ENCODE assay signal across 14 cellular contexts in the genomic region with DNA sequence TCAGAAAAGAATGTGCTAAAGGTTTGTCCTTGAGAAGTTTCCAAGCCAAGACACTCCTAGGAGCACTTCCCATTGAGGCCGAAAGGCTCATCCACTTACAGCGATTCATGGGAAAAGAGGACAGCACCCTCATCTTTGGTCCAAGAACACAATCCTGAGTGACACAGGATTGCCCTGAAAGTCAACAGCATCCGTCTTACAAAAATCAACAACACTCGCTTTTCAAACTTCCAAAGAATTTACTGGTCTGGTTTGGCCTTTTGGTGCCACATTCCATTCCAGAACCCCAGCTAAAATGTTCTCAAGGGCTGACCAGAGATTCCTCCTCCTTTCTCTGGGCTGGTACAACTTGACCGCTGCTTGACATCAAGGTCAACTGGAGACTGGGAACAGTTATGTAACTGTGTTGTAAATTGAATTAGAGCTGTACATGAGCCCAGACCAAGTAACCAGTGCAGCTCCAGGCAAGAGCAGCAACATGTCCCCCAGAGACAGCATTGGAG.
DNase-seq lines count a peak whose midpoint lies in the region; ATAC-seq and TF ChIP-seq lines count a peak whose summit lies in the region.
"Had no signal": no experiment of that assay in that cellular context is flagged by ENCODE, and none has a peak within 500 bp of the region (broad histone marks: within the 10 kb centered on the region; RNA-seq: fewer than 3 reads in every experiment).

No MANE protein-coding gene starts in this region.

- no peak overlapping the region for H3K4me3 Mint-ChIP-seq in activated CD8-positive, alpha-beta memory T cell treated with anti-CD3 and anti-CD28 coated beads, Interleukin-2, amount 10 ng/mL, durations not matched to agents 7 days and 5 days
- H3K4me3 Mint-ChIP-seq: activated CD4-positive, alpha-beta memory T cell treated with anti-CD3 and anti-CD28 coated beads for 36 hours had no signal

- no peaks in the 10 kb centered on the region for H3K27me3 ChIP-seq in adipocyte (replicated peaks; ENCODE audit: control insufficient read depth, insufficient read depth, low read length)
- H3K27me3 ChIP-seq in upper lobe of left lung, result no peaks in the 10 kb centered on the region
- H3K27me3 ChIP-seq in A673 (replicated peaks; ENCODE audit: insufficient read depth, low read depth, low read length, poor library complexity), result no peaks in the 10 kb centered on the region

- no peaks in the 10 kb centered on the region for H3K9me3 ChIP-seq in adipocyte (ENCODE audit: control insufficient read depth, low read length)
- no peaks in the 10 kb centered on the region for H3K9me3 ChIP-seq in upper lobe of left lung
- H3K9me3 ChIP-seq in A673 (ENCODE audit: low read depth, low read length, poor library complexity, severe bottlenecking), result peaks cover 4% of the 10 kb centered on the region

- H3K27ac Mint-ChIP-seq in activated CD8-positive, alpha-beta memory T cell treated with anti-CD3 and anti-CD28 coated beads, Interleukin-2, amount 10 ng/mL, durations not matched to agents 7 days and 5 days, result no peak overlapping the region
- H3K27ac Mint-ChIP-seq: activated CD4-positive, alpha-beta memory T cell treated with anti-CD3 and anti-CD28 coated beads for 36 hours; activated T-helper 2 cell treated with anti-CD3 and anti-CD28 coated beads, Interferon-gamma antibody, Interleukin-2, Interleukin-4, amounts not matched to agents 10 μg/mL and 5 μg/mL and 100 μg/mL, durations not matched to agents 14 hours and 24 hours and 36 hours had no signal

- H3K9me3 Mint-ChIP-seq in activated CD8-positive, alpha-beta memory T cell treated with anti-CD3 and anti-CD28 coated beads, Interleukin-2, amount 10 ng/mL, durations not matched to agents 7 days and 5 days (ENCODE audit: low read depth), result peaks cover 3% of the 10 kb centered on the region

- no peak overlapping the region for H3K4me3 ChIP-seq in adipocyte (ENCODE audit: low read length)
- no peak overlapping the region for H3K4me3 ChIP-seq in fibroblast of villous mesenchyme (ENCODE audit: low read depth, low read length)
- H3K4me3 ChIP-seq in upper lobe of left lung, result no peak overlapping the region
- H3K4me3 ChIP-seq in A673 (ENCODE audit: low read depth, low read length, poor library complexity, severe bottlenecking), result no peak overlapping the region

- no peaks in the 10 kb centered on the region for H3K36me3 ChIP-seq in adipocyte (ENCODE audit: control insufficient read depth, insufficient read depth, low read length, severe bottlenecking)
- H3K36me3 ChIP-seq in upper lobe of left lung, result no peaks in the 10 kb centered on the region
- H3K36me3 ChIP-seq in A673 (ENCODE audit: insufficient read depth, low read length, poor library complexity, severe bottlenecking), result no peaks in the 10 kb centered on the region

- H3K9ac ChIP-seq in adipocyte (ENCODE audit: low read length), result peak overlapping the region; percentile 39

- intact Hi-C loops in A673 (cut with micrococcal nuclease; ENCODE audit: unreplicated experiment), result no loop called here

- H3K4me1 ChIP-seq in adipocyte (ENCODE audit: control insufficient read depth, insufficient read depth, low read length) (peaks cover 27% of the 10 kb centered on the region), upper lobe of left lung (peaks cover 0 to 11% (median 0%) of the 10 kb centered on the region in 4 donors), A673 (ENCODE audit: insufficient read depth, low read length, poor library complexity, severe bottlenecking) (no peaks in the 10 kb centered on the region)

- peaks cover 3% of the 10 kb centered on the region for H3K36me3 Mint-ChIP-seq in activated CD8-positive, alpha-beta memory T cell treated with anti-CD3 and anti-CD28 coated beads, Interleukin-2, amount 10 ng/mL, durations not matched to agents 7 days and 5 days
- H3K36me3 Mint-ChIP-seq: activated CD4-positive, alpha-beta memory T cell treated with anti-CD3 and anti-CD28 coated beads for 36 hours had no signal

- POLR2A ChIA-PET in A673 (lab: Charles Lee; ENCODE audit: low non-redundant PET), result no interaction called here

- in situ Hi-C loops in GM13977 (cut with MboI; ENCODE audit: low pct_unique_long_range_greater_than_20kb, low sequenced_read_pairs, unreplicated experiment), result no loop called here

- TF ChIP-seq POLR2A in upper lobe of left lung (IDR thresholded peaks at IDR 0.05), result no peak

- H3K4me1 Mint-ChIP-seq in activated CD8-positive, alpha-beta memory T cell treated with anti-CD3 and anti-CD28 coated beads, Interleukin-2, amount 10 ng/mL, durations not matched to agents 7 days and 5 days, result peaks cover 3% of the 10 kb centered on the region

- TF ChIP-seq EP300 in upper lobe of left lung (IDR thresholded peaks at IDR 0.05), result peak in 2 of 4 donors; percentile 66 to 70

- BruUV-seq in A673 (replicated peaks; lab: Mats Ljungman, UMichigan), result no TSS peak

- peak overlapping the region in 3 of 4 donors; percentile 38 to 41 (median 41) for H3K27ac ChIP-seq in upper lobe of left lung
- no peak overlapping the region for H3K27ac ChIP-seq in A673 (ENCODE audit: low read depth, low read length, poor library complexity, severe bottlenecking)

- CTCF ChIA-PET in activated CD8-positive, alpha-beta memory T cell treated with anti-CD3 and anti-CD28 coated beads, Interleukin-2, amount 10 ng/mL, durations not matched to agents 7 days and 5 days (lab: Charles Lee), result no interaction called here
- CTCF ChIA-PET in A673 (lab: Charles Lee), result no interaction called here

- H3K27me3 Mint-ChIP-seq in activated CD8-positive, alpha-beta memory T cell treated with anti-CD3 and anti-CD28 coated beads, Interleukin-2, amount 10 ng/mL, durations not matched to agents 7 days and 5 days, result peaks cover 8% of the 10 kb centered on the region

- DNase-seq in adipocyte (ENCODE audit: low read depth) (peak; percentile 74), fibroblast of villous mesenchyme (ENCODE audit: low read depth) (peak; percentile 57), mucosa of gallbladder (ENCODE audit: low spot score) (peak; percentile 64), upper lobe of left lung (peak in 1 of 2 donors; percentile 29), GM13977 (ENCODE audit: low spot score) (no peak), D341Med (ENCODE audit: low spot score) (no peak), A673 (ENCODE audit: low spot score) (no peak)
- DNase-seq in activated CD8-positive, alpha-beta memory T cell treated with anti-CD3 and anti-CD28 coated beads, Interleukin-2, amount 10 ng/mL, durations not matched to agents 7 days and 5 days, result no peak
- DNase-seq: activated CD4-positive, alpha-beta memory T cell treated with anti-CD3 and anti-CD28 coated beads for 36 hours; NCI-H187; NCI-H82; SHP77; stimulated activated CD4-positive, alpha-beta T cell treated with anti-CD3 and anti-CD28 coated beads, Interleukin-2, amount 100 ng/mL, for 24 hours had no signal

- WGBS in upper lobe of left lung, 2 donors, result 65 to 72% methylated on average over 5 of the region's 5 CpGs

- peak; percentile 73 to 87 for ATAC-seq in upper lobe of left lung (ENCODE audit: low FRiP score in 2 of 2)
- ATAC-seq in activated CD8-positive, alpha-beta memory T cell treated with anti-CD3 and anti-CD28 coated beads, Interleukin-2, amount 10 ng/mL, durations not matched to agents 7 days and 5 days, result no peak

- no peak for TF ChIP-seq CTCF in fibroblast of villous mesenchyme (IDR thresholded peaks at IDR 0.05; ENCODE audit: insufficient read depth, low read depth, low read length)
- no peak for TF ChIP-seq CTCF in upper lobe of left lung (IDR thresholded peaks at IDR 0.05)
- no peak for TF ChIP-seq CTCF in GM13977 (IDR thresholded peaks at IDR 0.05; ENCODE audit: extremely low read depth, insufficient read depth, missing control alignments)
- TF ChIP-seq CTCF in A673 (conservative IDR thresholded peaks at IDR 0.05; ENCODE audit: low read depth, low read length), result no peak

Comparison
In these comparisons a context has a peak if more than half of its experiments do, and no peak if none do; other contexts are left out.
1. DNase-seq: peak in adipocyte (single experiment), fibroblast of villous mesenchyme (single experiment) and mucosa of gallbladder (single experiment); none in activated CD8-positive, alpha-beta memory T cell treated with anti-CD3 and anti-CD28 coated beads, Interleukin-2, amount 10 ng/mL, durations not matched to agents 7 days and 5 days (single experiment), GM13977 (single experiment), D341Med (single experiment) and A673 (single experiment).